In genomic region chr6:157528931-157529653, GRCh38 we compare ENCODE assay signal across 1 cellular context.
TF ChIP-seq lines count a peak whose summit lies in the region.

No MANE protein-coding gene starts in this region.

TF ChIP-seq in HepG2, 621 proteins besides CTCF, POLR2A, EP300 and RAD21 (continued from another document):
- no peak for TF ChIP-seq KLF11 (CRISPR knock-in tag; IDR thresholded peaks at IDR 0.05)
- TF ChIP-seq DMAP1 (CRISPR knock-in tag; IDR thresholded peaks at IDR 0.05), result no peak
- TF ChIP-seq ZNF605 (CRISPR knock-in tag; IDR thresholded peaks at IDR 0.05), result peak; percentile 70
- no peak for TF ChIP-seq SMYD3 (CRISPR knock-in tag; IDR thresholded peaks at IDR 0.05)
- no peak for TF ChIP-seq ZNF552 (CRISPR knock-in tag; IDR thresholded peaks at IDR 0.05; ENCODE audit: borderline replicate concordance)
- no peak for TF ChIP-seq ZNF274 (CRISPR knock-in tag; IDR thresholded peaks at IDR 0.05)
- no peak for TF ChIP-seq ZNF703 (CRISPR knock-in tag; IDR thresholded peaks at IDR 0.05; ENCODE audit: borderline replicate concordance)
- TF ChIP-seq SP2 (CRISPR knock-in tag; IDR thresholded peaks at IDR 0.05), result no peak
- TF ChIP-seq RBM22 (optimal IDR thresholded peaks at IDR 0.05; ENCODE audit: low read length), result no peak
- TF ChIP-seq STAG1 (CRISPR knock-in tag; IDR thresholded peaks at IDR 0.05), result no peak
- TF ChIP-seq ZKSCAN1 (IDR thresholded peaks at IDR 0.05; ENCODE audit: low read length), result no peak
- TF ChIP-seq RNF2 (conservative IDR thresholded peaks at IDR 0.05; ENCODE audit: low read depth), result no peak
- TF ChIP-seq TRIM22 (IDR thresholded peaks at IDR 0.05), result no peak
- TF ChIP-seq, protein P1, sequence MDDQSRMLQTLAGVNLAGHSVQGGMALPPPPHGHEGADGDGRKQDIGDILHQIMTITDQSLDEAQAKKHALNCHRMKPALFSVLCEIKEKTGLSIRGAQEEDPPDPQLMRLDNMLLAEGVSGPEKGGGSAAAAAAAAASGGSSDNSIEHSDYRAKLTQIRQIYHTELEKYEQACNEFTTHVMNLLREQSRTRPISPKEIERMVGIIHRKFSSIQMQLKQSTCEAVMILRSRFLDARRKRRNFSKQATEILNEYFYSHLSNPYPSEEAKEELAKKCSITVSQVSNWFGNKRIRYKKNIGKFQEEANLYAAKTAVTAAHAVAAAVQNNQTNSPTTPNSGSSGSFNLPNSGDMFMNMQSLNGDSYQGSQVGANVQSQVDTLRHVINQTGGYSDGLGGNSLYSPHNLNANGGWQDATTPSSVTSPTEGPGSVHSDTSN (CRISPR knock-in tag; IDR thresholded peaks at IDR 0.05; ENCODE audit: borderline replicate concordance), result no peak
- TF ChIP-seq KLF15 (CRISPR knock-in tag; IDR thresholded peaks at IDR 0.05; ENCODE audit: borderline replicate concordance), result no peak
- peak; percentile 53 for TF ChIP-seq TEAD3 (CRISPR knock-in tag; optimal IDR thresholded peaks at IDR 0.05; ENCODE audit: borderline replicate concordance)
- no peak for TF ChIP-seq BORCS8-MEF2B (CRISPR knock-in tag; IDR thresholded peaks at IDR 0.05)
- TF ChIP-seq ZNF567 (CRISPR knock-in tag; IDR thresholded peaks at IDR 0.05; ENCODE audit: borderline replicate concordance), result no peak
- TF ChIP-seq ARNT (IDR thresholded peaks at IDR 0.05), result no peak
- peak; percentile 31; the same call in 1 of the 2 replicates for TF ChIP-seq MED1 (CRISPR knock-in tag; IDR thresholded peaks at IDR 0.05)
- 0 out of 2 replicates have a peak, but pooled peaks have one; percentile 34 for TF ChIP-seq ZBTB4 (CRISPR knock-in tag; IDR thresholded peaks at IDR 0.05; ENCODE audit: borderline replicate concordance)
- TF ChIP-seq ZNF382 (CRISPR knock-in tag; IDR thresholded peaks at IDR 0.05; ENCODE audit: borderline replicate concordance), result no peak
- no peak for TF ChIP-seq TP53 (CRISPR knock-in tag; conservative IDR thresholded peaks at IDR 0.05)
- no peak for TF ChIP-seq ZNF331 (CRISPR knock-in tag; IDR thresholded peaks at IDR 0.05)
- TF ChIP-seq TFDP2 (CRISPR knock-in tag; IDR thresholded peaks at IDR 0.05), result no peak
- TF ChIP-seq, protein P2, sequence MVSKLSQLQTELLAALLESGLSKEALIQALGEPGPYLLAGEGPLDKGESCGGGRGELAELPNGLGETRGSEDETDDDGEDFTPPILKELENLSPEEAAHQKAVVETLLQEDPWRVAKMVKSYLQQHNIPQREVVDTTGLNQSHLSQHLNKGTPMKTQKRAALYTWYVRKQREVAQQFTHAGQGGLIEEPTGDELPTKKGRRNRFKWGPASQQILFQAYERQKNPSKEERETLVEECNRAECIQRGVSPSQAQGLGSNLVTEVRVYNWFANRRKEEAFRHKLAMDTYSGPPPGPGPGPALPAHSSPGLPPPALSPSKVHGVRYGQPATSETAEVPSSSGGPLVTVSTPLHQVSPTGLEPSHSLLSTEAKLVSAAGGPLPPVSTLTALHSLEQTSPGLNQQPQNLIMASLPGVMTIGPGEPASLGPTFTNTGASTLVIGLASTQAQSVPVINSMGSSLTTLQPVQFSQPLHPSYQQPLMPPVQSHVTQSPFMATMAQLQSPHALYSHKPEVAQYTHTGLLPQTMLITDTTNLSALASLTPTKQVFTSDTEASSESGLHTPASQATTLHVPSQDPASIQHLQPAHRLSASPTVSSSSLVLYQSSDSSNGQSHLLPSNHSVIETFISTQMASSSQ (IDR thresholded peaks at IDR 0.05; ENCODE audit: low read depth), result no peak
- TF ChIP-seq, protein P2 (CRISPR knock-in tag; IDR thresholded peaks at IDR 0.05; ENCODE audit: borderline replicate concordance), result no peak
- TF ChIP-seq, protein P3, sequence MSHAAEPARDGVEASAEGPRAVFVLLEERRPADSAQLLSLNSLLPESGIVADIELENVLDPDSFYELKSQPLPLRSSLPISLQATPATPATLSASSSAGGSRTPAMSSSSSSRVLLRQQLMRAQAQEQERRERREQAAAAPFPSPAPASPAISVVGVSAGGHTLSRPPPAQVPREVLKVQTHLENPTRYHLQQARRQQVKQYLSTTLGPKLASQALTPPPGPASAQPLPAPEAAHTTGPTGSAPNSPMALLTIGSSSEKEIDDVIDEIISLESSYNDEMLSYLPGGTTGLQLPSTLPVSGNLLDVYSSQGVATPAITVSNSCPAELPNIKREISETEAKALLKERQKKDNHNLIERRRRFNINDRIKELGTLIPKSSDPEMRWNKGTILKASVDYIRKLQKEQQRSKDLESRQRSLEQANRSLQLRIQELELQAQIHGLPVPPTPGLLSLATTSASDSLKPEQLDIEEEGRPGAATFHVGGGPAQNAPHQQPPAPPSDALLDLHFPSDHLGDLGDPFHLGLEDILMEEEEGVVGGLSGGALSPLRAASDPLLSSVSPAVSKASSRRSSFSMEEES (CRISPR knock-in tag; IDR thresholded peaks at IDR 0.05), result no peak
- no peak for TF ChIP-seq ZSCAN21 (CRISPR knock-in tag; IDR thresholded peaks at IDR 0.05; ENCODE audit: borderline replicate concordance)
- no peak for TF ChIP-seq TRIM24 (CRISPR knock-in tag; IDR thresholded peaks at IDR 0.05)
- TF ChIP-seq, protein P4, sequence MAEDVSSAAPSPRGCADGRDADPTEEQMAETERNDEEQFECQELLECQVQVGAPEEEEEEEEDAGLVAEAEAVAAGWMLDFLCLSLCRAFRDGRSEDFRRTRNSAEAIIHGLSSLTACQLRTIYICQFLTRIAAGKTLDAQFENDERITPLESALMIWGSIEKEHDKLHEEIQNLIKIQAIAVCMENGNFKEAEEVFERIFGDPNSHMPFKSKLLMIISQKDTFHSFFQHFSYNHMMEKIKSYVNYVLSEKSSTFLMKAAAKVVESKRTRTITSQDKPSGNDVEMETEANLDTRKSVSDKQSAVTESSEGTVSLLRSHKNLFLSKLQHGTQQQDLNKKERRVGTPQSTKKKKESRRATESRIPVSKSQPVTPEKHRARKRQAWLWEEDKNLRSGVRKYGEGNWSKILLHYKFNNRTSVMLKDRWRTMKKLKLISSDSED (CRISPR knock-in tag; IDR thresholded peaks at IDR 0.05), result no peak
- TF ChIP-seq HMG20B (CRISPR knock-in tag; conservative IDR thresholded peaks at IDR 0.05), result no peak
- TF ChIP-seq KLF9 (CRISPR knock-in tag; IDR thresholded peaks at IDR 0.05; ENCODE audit: low read depth), result no peak
- no peak for TF ChIP-seq ZNF350 (CRISPR knock-in tag; IDR thresholded peaks at IDR 0.05; ENCODE audit: borderline replicate concordance, low read depth)
- no peak for TF ChIP-seq ELF1 (CRISPR knock-in tag; IDR thresholded peaks at IDR 0.05)
- no peak for TF ChIP-seq HDAC1 (CRISPR knock-in tag; IDR thresholded peaks at IDR 0.05)
- no peak for TF ChIP-seq MTF2 (CRISPR knock-in tag; IDR thresholded peaks at IDR 0.05; ENCODE audit: borderline replicate concordance)
- no peak for TF ChIP-seq ZBTB49 (CRISPR knock-in tag; IDR thresholded peaks at IDR 0.05; ENCODE audit: borderline replicate concordance)
- TF ChIP-seq, protein P5, sequence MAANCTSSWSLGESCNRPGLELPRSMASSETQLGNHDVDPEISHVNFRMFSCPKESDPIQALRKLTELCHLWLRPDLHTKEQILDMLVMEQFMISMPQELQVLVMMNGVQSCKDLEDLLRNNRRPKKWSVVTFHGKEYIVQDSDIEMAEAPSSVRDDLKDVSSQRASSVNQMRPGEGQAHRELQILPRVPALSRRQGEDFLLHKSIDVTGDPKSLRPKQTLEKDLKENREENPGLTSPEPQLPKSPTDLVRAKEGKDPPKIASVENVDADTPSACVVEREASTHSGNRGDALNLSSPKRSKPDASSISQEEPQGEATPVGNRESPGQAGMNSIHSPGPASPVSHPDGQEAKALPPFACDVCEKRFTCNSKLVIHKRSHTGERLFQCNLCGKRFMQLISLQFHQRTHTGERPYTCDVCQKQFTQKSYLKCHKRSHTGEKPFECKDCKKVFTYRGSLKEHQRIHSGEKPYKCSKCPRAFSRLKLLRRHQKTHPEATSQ (CRISPR knock-in tag; IDR thresholded peaks at IDR 0.05; ENCODE audit: borderline replicate concordance), result no peak
- TF ChIP-seq ZNF775 (CRISPR knock-in tag; IDR thresholded peaks at IDR 0.05; ENCODE audit: borderline replicate concordance), result no peak
- no peak for TF ChIP-seq SMAD1 (CRISPR knock-in tag; IDR thresholded peaks at IDR 0.05; ENCODE audit: borderline replicate concordance, low read depth)
- no peak for TF ChIP-seq ZNF230 (CRISPR knock-in tag; IDR thresholded peaks at IDR 0.05)
